31 cellular contexts compared by ENCODE assay signal in genomic region chr1:210918893-210919292, GRCh38.
"Had no signal": no experiment of that assay in that cellular context is flagged by ENCODE, and none has a peak within 500 bp of the region (broad histone marks: within the 10 kb centered on the region; RNA-seq: fewer than 3 reads in every experiment).

No MANE protein-coding gene starts in this region.

- FAIRE-seq: bronchial epithelial cell had no signal

- H3K27me3 ChIP-seq: ascending aorta, cardiac muscle cell had no signal

- H3K4me1 ChIP-seq: ascending aorta had no signal

- H3K27ac ChIP-seq: ascending aorta, cardiac muscle cell, WERI-Rb-1 had no signal

- H3K4me3 ChIP-seq: ascending aorta, cardiac muscle cell had no signal

- DNase-seq: activated CD4-positive, alpha-beta memory T cell treated with anti-CD3 and anti-CD28 coated beads, Interleukin-2, amount 10 ng/mL, durations not matched to agents 7 days and 5 days; activated CD4-positive, alpha-beta T cell treated with anti-CD3 and anti-CD28 coated beads for 1 hour; activated CD4-positive, alpha-beta T cell treated with anti-CD3 and anti-CD28 coated beads for 36 hours; activated CD4-positive, alpha-beta T cell treated with anti-CD3 and anti-CD28 coated beads for 48 hours; activated CD4-positive, alpha-beta T cell treated with anti-CD3 and anti-CD28 coated beads, Interleukin-2, amount 10 ng/mL, durations not matched to agents 7 days and 5 days; activated CD4-positive, alpha-beta T cell treated with anti-CD3 and anti-CD28 coated beads, Interleukin-2, amount 50 U/mL, for 48 hours; activated CD4-positive, CD25-positive, alpha-beta regulatory T cell; activated CD8-positive, alpha-beta memory T cell treated with anti-CD3 and anti-CD28 coated beads for 24 hours; activated CD8-positive, alpha-beta memory T cell treated with anti-CD3 and anti-CD28 coated beads, Interleukin-2, amount 10 ng/mL, durations not matched to agents 7 days and 5 days; activated CD8-positive, alpha-beta memory T cell treated with anti-CD3 and anti-CD28 coated beads, Interleukin-2, amount 50 U/mL, for 48 hours; activated CD8-positive, alpha-beta T cell treated with anti-CD3 and anti-CD28 coated beads, Interleukin-2, amount 10 ng/mL, durations not matched to agents 7 days and 5 days; activated effector memory CD4-positive, alpha-beta T cell treated with Interleukin-2 at 50 U/mL for 16 hours; activated gamma-delta T cell; activated naive CD4-positive, alpha-beta T cell treated with anti-CD3 and anti-CD28 coated beads, Interleukin-2, amount 10 ng/mL, durations not matched to agents 7 days and 5 days; activated naive CD4-positive, alpha-beta T cell treated with Interleukin-2 at 50 U/mL for 16 hours; activated naive CD8-positive, alpha-beta T cell treated with anti-CD3 and anti-CD28 coated beads, Interleukin-2, amount 10 ng/mL, durations not matched to agents 7 days and 5 days; activated naive CD8-positive, alpha-beta T cell treated with anti-CD3 and anti-CD28 coated beads, Interleukin-2, amount 50 U/mL, for 24 hours; activated T-cell treated with anti-CD3 and anti-CD28 coated beads, Interleukin-2, amount 50 U/mL, for 24 hours; activated T-cell treated with anti-CD3 and anti-CD28 coated beads, Interleukin-2, amount 50 U/mL, for 48 hours; amygdala; anterior cingulate cortex; caudate nucleus; cerebellar nuclear complex; T-helper 1 cell; T-helper 2 cell; T-helper 9 cell; WERI-Rb-1 had no signal

- H3K36me3 ChIP-seq: ascending aorta, cardiac muscle cell, WERI-Rb-1 had no signal

- ATAC-seq: activated CD4-positive, alpha-beta T cell treated with anti-CD3 and anti-CD28 coated beads for 36 hours; activated CD4-positive, CD25-positive, alpha-beta regulatory T cell treated with anti-CD3 and anti-CD28 coated beads, Interleukin-2, amount 50 U/mL, for 24 hours; activated CD8-positive, alpha-beta memory T cell treated with anti-CD3 and anti-CD28 coated beads, Interleukin-2, amount 10 ng/mL, durations not matched to agents 7 days and 5 days; activated CD8-positive, alpha-beta T cell treated with anti-CD3 and anti-CD28 coated beads, Interleukin-2, amount 10 ng/mL, durations not matched to agents 7 days and 5 days; activated naive CD8-positive, alpha-beta T cell treated with anti-CD3 and anti-CD28 coated beads, Interleukin-2, amount 50 U/mL, for 24 hours had no signal

- H3K9me3 ChIP-seq: ascending aorta had no signal
